ENCODE assay signal across 8 cellular contexts in the genomic region with DNA sequence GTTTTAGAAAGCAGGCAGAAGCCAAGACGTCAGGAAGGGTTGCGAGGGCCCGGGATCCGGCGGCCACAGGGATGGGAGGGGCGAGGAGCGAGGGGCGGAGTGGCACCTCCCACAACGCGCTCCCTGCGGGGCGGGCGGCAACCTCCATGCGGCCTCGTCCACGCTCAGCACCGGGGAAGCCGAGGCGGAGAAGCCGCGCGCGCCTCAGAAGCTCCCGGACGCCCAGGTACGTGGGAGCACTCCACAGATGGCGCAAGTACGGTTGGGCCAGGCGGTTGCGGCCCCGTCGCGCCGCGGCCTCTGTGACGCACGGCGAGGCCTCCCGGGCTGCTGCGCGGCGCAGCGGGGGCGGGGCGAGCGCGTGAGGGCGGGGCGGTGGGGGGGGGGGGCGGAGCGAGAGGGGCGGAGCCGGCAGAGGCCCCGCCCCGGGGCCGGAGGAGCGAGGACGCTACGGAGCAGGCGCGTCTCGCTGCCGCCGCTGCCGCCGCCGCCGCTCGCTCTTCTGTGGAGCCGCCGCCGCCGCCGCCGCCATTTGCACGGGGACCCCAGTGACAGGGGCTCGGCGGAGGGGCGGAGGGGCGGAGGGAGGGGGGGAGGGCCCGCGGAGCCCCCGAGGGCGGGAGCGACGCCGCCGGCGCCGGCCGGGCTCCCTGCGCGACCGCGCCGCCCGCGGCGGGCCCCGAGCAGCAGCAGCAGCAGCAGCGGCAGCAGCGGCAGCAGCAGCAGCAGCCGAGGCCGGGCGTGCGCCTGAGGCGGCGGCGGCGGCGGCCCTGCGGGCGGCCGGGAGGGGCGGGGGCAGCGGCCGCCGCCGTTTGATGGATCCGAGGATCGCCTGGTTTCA. TPM values are rescaled to one million over a fixed set of nuclear protein-coding genes. Genes with fewer than 3 reads are reported as not detected.
A peak's percentile ranks its signal among the peaks of the same experiment; 100 is the strongest.
DNase-seq lines count a peak whose midpoint lies in the region; FAIRE-seq and TF ChIP-seq lines count a peak whose summit lies in the region.

A gene (plus strand): TSS at position 500 of the 841 bp plus-strand sequence. CDS start 316 bp downstream, at position 816.

- no peaks in the 10 kb centered on the region for H3K36me3 ChIP-seq in right atrium auricular region

- in situ Hi-C loops in GM13977 (cut with MboI; ENCODE audit: low pct_unique_long_range_greater_than_20kb, low sequenced_read_pairs, unreplicated experiment), result no loop called here

- H3K4me3 Mint-ChIP-seq in HFFc6, result peak within 1 kb of the TSS; percentile 91

- intact Hi-C loops in T-helper 2 cell treated with Interferon-gamma antibody and Interleukin-4, amounts not matched to agents 100 ng/mL and 5 ng/mL, for 36 hours (cut with micrococcal nuclease), result loop anchor here (1.0 to 5.0 kb wide), 8 partner anchors 14 to 588 kb away; a partner anchor contains a TSS

- peak within 1 kb of the TSS; percentile 94 for H3K27ac Mint-ChIP-seq in HFFc6

- peaks cover 37% of the 10 kb centered on the region for H3K4me1 Mint-ChIP-seq in HFFc6 (ENCODE audit: low read depth)

- peak within 1 kb of the TSS; percentile 86 to 97 for H3K4me3 ChIP-seq in right atrium auricular region

- H3K27me3 Mint-ChIP-seq in HFFc6 (ENCODE audit: insufficient read depth), result no peaks in the 10 kb centered on the region; the same call in 1 of the 2 replicates

- FAIRE-seq in urothelium cell line (lab: Jason Lieb, UNC), result no peak

- H3K9me3 Mint-ChIP-seq in HFFc6, result no peaks in the 10 kb centered on the region

- H3K36me3 Mint-ChIP-seq in HFFc6 (ENCODE audit: low read depth), result peaks cover 16% of the 10 kb centered on the region; the same call in 1 of the 2 replicates

- H3K27me3 ChIP-seq in right atrium auricular region, result no peaks in the 10 kb centered on the region

- peak; percentile 98 for DNase-seq in GM13977 (ENCODE audit: low spot score)
- DNase-seq in HFFc6, result peak; percentile 75
- peak; percentile 75 for DNase-seq in MV-4-11 (lab: John Stamatoyannopoulos, UW)
- peak; percentile 80 for DNase-seq in right atrium auricular region (ENCODE audit: low spot score)
- DNase-seq in putamen (ENCODE audit: low spot score), result peak; percentile 88
- DNase-seq in urothelium cell line (ENCODE audit: low spot score), result peak; percentile 97

- TF ChIP-seq CTCF in GM13977 (IDR thresholded peaks at IDR 0.05; ENCODE audit: extremely low read depth, insufficient read depth, missing control alignments) (peak; percentile 6), HFFc6 (IDR thresholded peaks at IDR 0.05) (no peak), right atrium auricular region (IDR thresholded peaks at IDR 0.05) (peak in 1 of 2 donors; percentile 12)

- peak within 1 kb of the TSS; percentile 99 for H3K27ac ChIP-seq in angular gyrus (ENCODE audit: low read depth, low read length)
- peak within 1 kb of the TSS; percentile 93 to 95 for H3K27ac ChIP-seq in right atrium auricular region

- peaks cover 0 to 37% of the 10 kb centered on the region in 2 donors for H3K4me1 ChIP-seq in right atrium auricular region

- no peaks in the 10 kb centered on the region for H3K9me3 ChIP-seq in right atrium auricular region

RNA-seq across cellular contexts. Expression of the gene that starts here (rescaled TPM):
- 10 to 100 TPM; 19.4 to 23.0 (median 21.6) TPM for total RNA-seq in HFFc6 (2021; fragmentation: NEBNext Ultra II Directional; extraction: Animal tissue kit (Norgen Biotek cat#: 25700))
- total RNA-seq in T-helper 2 cell treated with Interferon-gamma antibody and Interleukin-4, amounts not matched to agents 100 ng/mL and 5 ng/mL, for 36 hours, result 16.3 and 17.2 TPM in 2 replicates
- total RNA-seq in right atrium auricular region, result 1 to 10 TPM; 5.0 to 6.1 TPM

Comparison
In these comparisons a context has a peak if more than half of its experiments do, and no peak if none do; other contexts are left out.
1. Peak in every context shown above with its lines: DNase-seq, H3K4me3 ChIP-seq and H3K27ac ChIP-seq.